In genomic region chr10:132281915-132282666, GRCh38 we compare ENCODE assay signal across 15 cellular contexts. TPM values are rescaled to one million over a fixed set of nuclear protein-coding genes. Genes with fewer than 3 reads are reported as not detected.
DNase-seq lines count a peak whose midpoint lies in the region; ATAC-seq and TF ChIP-seq lines count a peak whose summit lies in the region.
"Had no signal": no experiment of that assay in that cellular context is flagged by ENCODE, and none has a peak within 500 bp of the region (broad histone marks: within the 10 kb centered on the region; RNA-seq: fewer than 3 reads in every experiment).

No MANE protein-coding gene starts in this region.

- H3K4me3 Mint-ChIP-seq in effector memory CD8-positive, alpha-beta T cell = no peak overlapping the region
- H3K4me3 Mint-ChIP-seq: activated T-helper 1 cell treated with anti-CD3 and anti-CD28 coated beads, Interleukin-12 subunit alpha, Interleukin-12 subunit beta, Interleukin-2, Interleukin-4 antibody, amounts not matched to agents 30 ng/mL and 10 ng/mL and 1 ng/mL, durations not matched to agents 14 hours and 24 hours and 36 hours; CD8-positive, alpha-beta memory T cell had no signal

- H3K27ac ChIP-seq in SJCRH30 = no peak overlapping the region
- no peak overlapping the region for H3K27ac ChIP-seq in adrenal gland
- H3K27ac ChIP-seq: ascending aorta, neutrophil had no signal

- H3K4me1 Mint-ChIP-seq in effector memory CD8-positive, alpha-beta T cell (ENCODE audit: low read depth in 2 of 2) = peaks cover 14 to 20% of the 10 kb centered on the region in 2 donors

- peaks cover 0 to 21% of the 10 kb centered on the region in 2 donors for H3K27me3 Mint-ChIP-seq in effector memory CD8-positive, alpha-beta T cell

- H3K9me3 Mint-ChIP-seq in effector memory CD8-positive, alpha-beta T cell = no peaks in the 10 kb centered on the region
- H3K9me3 Mint-ChIP-seq: activated T-helper 1 cell treated with anti-CD3 and anti-CD28 coated beads, Interleukin-12 subunit alpha, Interleukin-12 subunit beta, Interleukin-2, Interleukin-4 antibody, amounts not matched to agents 30 ng/mL and 10 ng/mL and 1 ng/mL, durations not matched to agents 14 hours and 24 hours and 36 hours had no signal

- DNase-seq in DMS53 treated with DMSO at 0.1 percent for 48 hours (lab: John Stamatoyannopoulos, UW; ENCODE audit: unreplicated experiment) = peak; percentile 49
- peak; percentile 41 for DNase-seq in NCI-H1436 treated with DMSO at 0.1 percent for 48 hours (lab: John Stamatoyannopoulos, UW)
- DNase-seq in SJCRH30 = peak; percentile 43 to 50
- DNase-seq in occipital lobe (lab: John Stamatoyannopoulos, UW) = peak; percentile 62
- DNase-seq in OCI-M2 (lab: John Stamatoyannopoulos, UW; ENCODE audit: unreplicated experiment) = no peak
- no peak for DNase-seq in adrenal gland
- DNase-seq in effector memory CD8-positive, alpha-beta T cell = no peak
- DNase-seq: activated CD4-positive, alpha-beta T cell treated with anti-CD3 and anti-CD28 coated beads for 48 hours; CD8-positive, alpha-beta memory T cell; mammary epithelial cell; T-helper 1 cell had no signal

- H3K4me1 ChIP-seq in SJCRH30 (no peaks in the 10 kb centered on the region), adrenal gland (replicated peaks in 1 of 2) (no peaks in the 10 kb centered on the region)
- H3K4me1 ChIP-seq: ascending aorta had no signal

- no peaks in the 10 kb centered on the region for H3K27me3 ChIP-seq in SJCRH30
- H3K27me3 ChIP-seq in adrenal gland = no peaks in the 10 kb centered on the region
- H3K27me3 ChIP-seq: ascending aorta had no signal

- H3K36me3 Mint-ChIP-seq in effector memory CD8-positive, alpha-beta T cell (ENCODE audit: insufficient read depth) = no peaks in the 10 kb centered on the region
- H3K36me3 Mint-ChIP-seq: CD8-positive, alpha-beta memory T cell had no signal

- H3K4me3 ChIP-seq in SJCRH30 (no peak overlapping the region), adrenal gland (no peak overlapping the region)
- H3K4me3 ChIP-seq: ascending aorta had no signal

- no peak overlapping the region for H3K27ac Mint-ChIP-seq in effector memory CD8-positive, alpha-beta T cell
- H3K27ac Mint-ChIP-seq: activated T-helper 1 cell treated with anti-CD3 and anti-CD28 coated beads, Interleukin-12 subunit alpha, Interleukin-12 subunit beta, Interleukin-2, Interleukin-4 antibody, amounts not matched to agents 30 ng/mL and 10 ng/mL and 1 ng/mL, durations not matched to agents 14 hours and 24 hours and 36 hours had no signal

- H3K9me3 ChIP-seq in SJCRH30 (replicated peaks) (no peaks in the 10 kb centered on the region), adrenal gland (replicated peaks in 1 of 3) (no peaks in the 10 kb centered on the region)
- H3K9me3 ChIP-seq: ascending aorta, neutrophil had no signal

- no peak for TF ChIP-seq POLR2A in adrenal gland (IDR thresholded peaks at IDR 0.05)

- WGBS in adrenal gland, 4 donors = 63 to 82% (median 81%) methylated on average over 13 to 34 of the region's 34 CpGs

- intact Hi-C loops in adrenal gland (cut with DNase I) = no loop called here

- H3K36me3 ChIP-seq in SJCRH30 (no peaks in the 10 kb centered on the region), adrenal gland (replicated peaks in 1 of 2) (no peaks in the 10 kb centered on the region)
- H3K36me3 ChIP-seq: ascending aorta, neutrophil had no signal

- no peak for TF ChIP-seq CTCF in adrenal gland (IDR thresholded peaks at IDR 0.05)

- ATAC-seq in effector memory CD8-positive, alpha-beta T cell (replicated peaks) = no peak
- no peak for ATAC-seq in HG03342 (IDR thresholded peaks at IDR 0.05; ENCODE audit: unreplicated experiment)

RNA-seq across cellular contexts. Expression of gene STK32C, which starts 25.7 kb away (rescaled TPM):
- total RNA-seq in SJCRH30 (2014; rRNA removed; shearing (Covaris generic)) = 2.8 and 4.2 TPM in 2 replicates
- total RNA-seq in occipital lobe (21.5 TPM), adrenal gland (10 to 100 TPM in 6 of 8 donors, 1 to 10 TPM in 2; 2.8 to 18.0 (median 15.9) TPM)
- 10 to 100 TPM in 2 of 3 donors, 1 to 10 TPM in 1; 7.7 to 36.5 (median 22.8) TPM for polyA plus RNA-seq in adrenal gland

RNA-seq across cellular contexts. Expression of gene LRRC27, which starts 49.9 kb away (rescaled TPM):
- total RNA-seq in SJCRH30 (2014; rRNA removed; shearing (Covaris generic)) = 1.8 and 2.8 TPM in 2 replicates
- total RNA-seq in occipital lobe (22.8 TPM), adrenal gland (10 to 100 TPM in 4 of 8 donors, 1 to 10 TPM in 4; 6.5 to 17.6 (median 10.5) TPM)
- 10 to 100 TPM in 2 of 3 donors, 1 to 10 TPM in 1; 7.0 to 12.1 (median 10.1) TPM for polyA plus RNA-seq in adrenal gland

Comparison
In these comparisons a context has a peak if more than half of its experiments do, and no peak if none do; other contexts are left out.
1. DNase-seq: peak in DMS53 treated with DMSO at 0.1 percent for 48 hours (single experiment), NCI-H1436 treated with DMSO at 0.1 percent for 48 hours (single experiment), SJCRH30 (2 of 2) and occipital lobe (single experiment); none in OCI-M2 (single experiment), adrenal gland (0 of 7) and effector memory CD8-positive, alpha-beta T cell (0 of 3).